ENCODE assay signal across 8 cellular contexts in the genomic region with DNA sequence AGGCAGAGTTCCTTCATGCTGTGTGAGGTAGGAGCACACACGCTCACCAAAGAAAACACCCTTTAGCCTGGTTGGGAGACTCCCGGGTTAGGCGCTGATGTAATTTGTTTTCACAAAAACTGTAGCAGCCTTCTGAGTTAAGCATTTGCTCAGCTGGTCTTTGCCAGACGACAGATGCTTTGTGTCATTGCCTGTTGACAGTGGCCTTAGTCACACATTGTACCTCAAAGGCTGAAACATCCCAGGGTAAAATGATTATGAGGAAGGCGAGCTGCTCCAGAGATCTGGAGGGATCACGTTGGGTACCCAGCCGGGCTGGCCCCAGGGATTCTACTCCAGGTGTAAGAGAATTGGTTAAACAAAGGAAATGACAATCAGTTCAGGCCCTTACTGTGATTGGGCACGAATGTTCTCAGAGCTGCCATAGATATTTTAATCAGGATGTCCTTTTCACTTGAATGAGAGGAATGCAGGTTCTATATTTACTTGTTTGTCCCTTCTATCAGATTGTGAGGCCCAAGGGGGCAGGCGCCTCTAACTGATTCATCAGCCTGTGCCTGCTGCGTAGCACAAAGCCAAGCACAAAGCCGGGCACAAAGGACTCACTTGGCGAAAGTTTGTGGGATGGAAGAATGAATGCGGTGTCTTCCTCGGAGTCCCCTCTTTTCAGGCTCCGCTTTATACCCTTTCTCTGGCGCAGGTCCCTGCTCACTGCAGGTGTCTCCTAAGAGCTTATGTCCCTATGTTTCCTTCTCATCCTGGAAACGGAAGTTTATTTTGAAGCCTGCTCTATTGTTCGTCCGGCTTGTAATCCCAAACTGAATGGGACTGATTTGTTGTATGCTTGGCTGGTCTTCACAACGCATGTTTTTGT. TPM values are rescaled to one million over a fixed set of nuclear protein-coding genes. Genes with fewer than 3 reads are reported as not detected.
A peak's percentile ranks its signal among the peaks of the same experiment; 100 is the strongest.
DNase-seq lines count a peak whose midpoint lies in the region; ATAC-seq and TF ChIP-seq lines count a peak whose summit lies in the region.

No MANE protein-coding gene starts in this region.

- H3K4me3 Mint-ChIP-seq in MCF 10A (ENCODE audit: unreplicated experiment) (no peak overlapping the region), type B pancreatic cell (peak overlapping the region; percentile 45)

- BruUV-seq in MCF 10A (replicated peaks; lab: Mats Ljungman, UMichigan): no TSS peak

- H3K27me3 Mint-ChIP-seq in MCF 10A (ENCODE audit: insufficient read depth, unreplicated experiment) (no peaks in the 10 kb centered on the region), type B pancreatic cell (peaks cover 2% of the 10 kb centered on the region)

- H3K36me3 Mint-ChIP-seq in MCF 10A (ENCODE audit: insufficient read depth, unreplicated experiment): no peaks in the 10 kb centered on the region
- H3K36me3 Mint-ChIP-seq in type B pancreatic cell: no peaks in the 10 kb centered on the region

- POLR2A ChIA-PET in MCF 10A (lab: Yijun Ruan, JAX): no interaction called here

- no peaks in the 10 kb centered on the region for H3K9me3 Mint-ChIP-seq in MCF 10A (ENCODE audit: unreplicated experiment)
- H3K9me3 Mint-ChIP-seq in type B pancreatic cell: no peaks in the 10 kb centered on the region

- ATAC-seq in HG03520 (IDR thresholded peaks at IDR 0.05; ENCODE audit: unreplicated experiment) (no peak), HG03354 (IDR thresholded peaks at IDR 0.05; ENCODE audit: poor library complexity, severe bottlenecking, unreplicated experiment) (no peak), HG03565 (IDR thresholded peaks at IDR 0.05; ENCODE audit: unreplicated experiment) (no peak)

- no peak overlapping the region for H3K27ac Mint-ChIP-seq in MCF 10A (ENCODE audit: low read depth, unreplicated experiment)
- H3K27ac Mint-ChIP-seq in type B pancreatic cell: peak overlapping the region; percentile 79

- intact Hi-C loops in MCF 10A (cut with micrococcal nuclease): no loop called here

- TF ChIP-seq CTCF in MCF 10A (IDR thresholded peaks at IDR 0.05; ENCODE audit: unreplicated experiment): no peak
- no peak for TF ChIP-seq CTCF in type B pancreatic cell (conservative IDR thresholded peaks at IDR 0.05)

- peak; percentile 79 for DNase-seq in NCI-H1092 treated with DMSO at 0.1 percent for 48 hours (lab: John Stamatoyannopoulos, UW)
- DNase-seq in MCF 10A (ENCODE audit: unreplicated experiment): peak; percentile 55
- DNase-seq in islet precursor cell: peak; percentile 85
- no peak for DNase-seq in type B pancreatic cell (ENCODE audit: extremely low spot score, unreplicated experiment)
- no peak for DNase-seq in HUDEP-2 (lab: John Stamatoyannopoulos, UW; ENCODE audit: unreplicated experiment in 76 of 76)

- peaks cover 34% of the 10 kb centered on the region for H3K4me1 Mint-ChIP-seq in MCF 10A (ENCODE audit: insufficient read depth, unreplicated experiment)
- peaks cover 18% of the 10 kb centered on the region for H3K4me1 Mint-ChIP-seq in type B pancreatic cell (ENCODE audit: unreplicated experiment)

- CTCF ChIA-PET in MCF 10A (lab: Yijun Ruan, JAX): interaction anchor here (0.6 kb wide), 1 partner anchor 144 kb away, joined by 3 read pairs; no protein-coding TSS in a partner anchor

RNA-seq across cellular contexts. Expression of a gene that starts 47.1 kb away (rescaled TPM):
- 8.7 and 10.6 TPM in 2 replicates for total RNA-seq in MCF 10A (2022)
- total RNA-seq in type B pancreatic cell (ENCODE audit: low replicate concordance): 28.8 and 67.2 TPM in 2 replicates

RNA-seq across cellular contexts. Expression of a gene that starts 58.0 kb away (rescaled TPM):
- total RNA-seq in MCF 10A (2022) (28.3 and 28.7 TPM in 2 replicates), type B pancreatic cell (ENCODE audit: low replicate concordance) (30.4 and 39.5 TPM in 2 replicates)

Comparison
In these comparisons a context has a peak if more than half of its experiments do, and no peak if none do; other contexts are left out.
1. DNase-seq: peak in NCI-H1092 treated with DMSO at 0.1 percent for 48 hours (single experiment), MCF 10A (single experiment) and islet precursor cell (single experiment); none in type B pancreatic cell (single experiment) and HUDEP-2 (0 of 76).